Comparison of ENCODE assay signal across 8 cellular contexts in genomic region chr18:22378672-22379282, GRCh38. TPM values are rescaled to one million over a fixed set of nuclear protein-coding genes. Genes with fewer than 3 reads are reported as not detected.
A peak's percentile ranks its signal among the peaks of the same experiment; 100 is the strongest.
DNase-seq lines count a peak whose midpoint lies in the region; ATAC-seq lines count a peak whose summit lies in the region.

No MANE protein-coding gene starts in this region.

- no peaks in the 10 kb centered on the region for H3K9me3 ChIP-seq in naive thymus-derived CD4-positive, alpha-beta T cell (ENCODE audit: control insufficient read depth in 2 of 3, low read length in 3 of 3)

- no peaks in the 10 kb centered on the region for H3K36me3 Mint-ChIP-seq in naive thymus-derived CD4-positive, alpha-beta T cell

- intact Hi-C loops in naive thymus-derived CD4-positive, alpha-beta T cell (cut with micrococcal nuclease): no loop called here

- no peaks in the 10 kb centered on the region for H3K4me1 Mint-ChIP-seq in naive thymus-derived CD4-positive, alpha-beta T cell

- no peaks in the 10 kb centered on the region for H3K36me3 ChIP-seq in naive thymus-derived CD4-positive, alpha-beta T cell (ENCODE audit: control insufficient read depth in 2 of 3, insufficient read depth in 3 of 3, low read length in 3 of 3)

- H3K4me1 ChIP-seq in naive thymus-derived CD4-positive, alpha-beta T cell (ENCODE audit: control insufficient read depth in 2 of 2, insufficient read depth in 2 of 2, low read length in 2 of 2): no peaks in the 10 kb centered on the region

- CTCF ChIA-PET in naive thymus-derived CD4-positive, alpha-beta T cell (lab: Charles Lee): no interaction called here

- H3K27ac ChIP-seq in naive thymus-derived CD4-positive, alpha-beta T cell (ENCODE audit: low read depth, low read length): no peak overlapping the region

- peak; percentile 6 for DNase-seq in activated CD4-positive, alpha-beta T cell treated with anti-CD3 and anti-CD28 coated beads for 48 hours
- DNase-seq in activated CD4-positive, alpha-beta T cell treated with anti-CD3 and anti-CD28 coated beads, Interleukin-2, amount 50 U/mL, for 4 hours: no peak
- DNase-seq in NCI-H226 (peak; percentile 16), dermis microvascular lymphatic vessel endothelial cell (ENCODE audit: low read depth in 2 of 2) (peak; percentile 20 to 52), KG1 (lab: John Stamatoyannopoulos, UW) (no peak)
- no peak for DNase-seq in naive thymus-derived CD4-positive, alpha-beta T cell

- POLR2A ChIA-PET in naive thymus-derived CD4-positive, alpha-beta T cell (lab: Charles Lee): no interaction called here

- ATAC-seq in naive thymus-derived CD4-positive, alpha-beta T cell: peak; percentile 66
- ATAC-seq in HG02623 (IDR thresholded peaks at IDR 0.05; ENCODE audit: unreplicated experiment) (no peak), GM18907 (IDR thresholded peaks at IDR 0.05; ENCODE audit: unreplicated experiment) (no peak)

- H3K27me3 ChIP-seq in naive thymus-derived CD4-positive, alpha-beta T cell (ENCODE audit: control insufficient read depth in 2 of 2, insufficient read depth in 2 of 2, low read length in 2 of 2): no peaks in the 10 kb centered on the region

- H3K27ac Mint-ChIP-seq in naive thymus-derived CD4-positive, alpha-beta T cell: no peak overlapping the region

- H3K4me3 Mint-ChIP-seq in naive thymus-derived CD4-positive, alpha-beta T cell: no peak overlapping the region

- H3K4me3 ChIP-seq in naive thymus-derived CD4-positive, alpha-beta T cell (ENCODE audit: low read length): no peak overlapping the region

- H3K27me3 Mint-ChIP-seq in naive thymus-derived CD4-positive, alpha-beta T cell: peaks cover 0 to 6% (median 0%) of the 10 kb centered on the region in 5 donors

- peaks cover 0 to 6% (median 0%) of the 10 kb centered on the region in 11 donors for H3K9me3 Mint-ChIP-seq in naive thymus-derived CD4-positive, alpha-beta T cell

RNA-seq across cellular contexts. Expression of gene CTAGE1, which starts 38.9 kb away (rescaled TPM):
- not detected in 2 replicates for total RNA-seq in dermis microvascular lymphatic vessel endothelial cell
- not detected for total RNA-seq in naive thymus-derived CD4-positive, alpha-beta T cell
- not detected for polyA plus RNA-seq in naive thymus-derived CD4-positive, alpha-beta T cell

Comparison
In these comparisons a context has a peak if more than half of its experiments do, and no peak if none do; other contexts are left out.
1. DNase-seq: peak in activated CD4-positive, alpha-beta T cell treated with anti-CD3 and anti-CD28 coated beads for 48 hours (single experiment), NCI-H226 (single experiment) and dermis microvascular lymphatic vessel endothelial cell (2 of 2); none in activated CD4-positive, alpha-beta T cell treated with anti-CD3 and anti-CD28 coated beads, Interleukin-2, amount 50 U/mL, for 4 hours (0 of 2), naive thymus-derived CD4-positive, alpha-beta T cell (0 of 9) and KG1 (single experiment).